11 cellular contexts compared by ENCODE assay signal in genomic region chr11:126147268-126148111, GRCh38.
DNase-seq lines count a peak whose midpoint lies in the region; ATAC-seq, FAIRE-seq and TF ChIP-seq lines count a peak whose summit lies in the region.
"Had no signal": no experiment of that assay in that cellular context is flagged by ENCODE, and none has a peak within 500 bp of the region (broad histone marks: within the 10 kb centered on the region; RNA-seq: fewer than 3 reads in every experiment).

No MANE protein-coding gene starts in this region.

- peaks cover 92% of the 10 kb centered on the region for H3K27me3 Mint-ChIP-seq in neural crest cell (ENCODE audit: low read depth)
- peaks cover 4% of the 10 kb centered on the region for H3K27me3 Mint-ChIP-seq in activated CD4-positive, alpha-beta memory T cell treated with anti-CD3 and anti-CD28 coated beads for 36 hours

- CTCF ChIA-PET in K562 (lab: Yijun Ruan, JAX; ENCODE audit: low intra/inter-chr PET ratio), result no interaction called here
- CTCF ChIA-PET in activated CD4-positive, alpha-beta memory T cell treated with anti-CD3 and anti-CD28 coated beads for 36 hours (lab: Charles Lee), result no interaction called here

- no peak overlapping the region for H3K9ac ChIP-seq in K562 (ENCODE audit: insufficient read depth in 1 of 2, low read depth in 2 of 2, low read length in 2 of 2)

- peak; percentile 44 for DNase-seq in Caki2 (ENCODE audit: low read depth)
- DNase-seq in K562 (ENCODE audit: extremely low read depth in 1 of 4, low spot score in 3 of 4), result no peak
- no peak for DNase-seq in neural crest cell (ENCODE audit: low read depth, low spot score)
- DNase-seq in activated CD4-positive, alpha-beta memory T cell treated with anti-CD3 and anti-CD28 coated beads for 36 hours, result no peak
- DNase-seq: NCI-H2171 had no signal

- FAIRE-seq in K562 (lab: Jason Lieb, UNC), result no peak

- no peak overlapping the region for H3K4me3 ChIP-seq in K562
- H3K4me3 ChIP-seq: coronary artery had no signal

- no TSS peak for BruUV-seq in K562 (replicated peaks; lab: Mats Ljungman, UMichigan)

- peaks cover 44% of the 10 kb centered on the region for H3K4me1 Mint-ChIP-seq in neural crest cell
- H3K4me1 Mint-ChIP-seq in activated CD4-positive, alpha-beta memory T cell treated with anti-CD3 and anti-CD28 coated beads for 36 hours (ENCODE audit: low read depth), result no peaks in the 10 kb centered on the region
- H3K4me1 Mint-ChIP-seq: IgD-negative memory B cell had no signal

- no peak overlapping the region for H3K27ac ChIP-seq in K562 (ENCODE audit: extremely low read depth, low read depth, low read length)
- H3K27ac ChIP-seq: coronary artery had no signal

- no peaks in the 10 kb centered on the region for H3K9me3 ChIP-seq in K562 (replicated peaks; ENCODE audit: control insufficient read depth, insufficient read depth, low read depth, low read length)

- TF ChIP-seq POLR2A in K562 (conservative IDR thresholded peaks at IDR 0.05), result no peak

- peak overlapping the region; percentile 19 for H3K4me3 Mint-ChIP-seq in neural crest cell
- H3K4me3 Mint-ChIP-seq in activated CD4-positive, alpha-beta memory T cell treated with anti-CD3 and anti-CD28 coated beads for 36 hours, result no peak overlapping the region
- H3K4me3 Mint-ChIP-seq: IgD-negative memory B cell had no signal

- H4K20me1 ChIP-seq in K562 (replicated peaks; ENCODE audit: control insufficient read depth, insufficient read depth, low read length), result peaks cover 4% of the 10 kb centered on the region; the same call in 1 of the 2 replicates

- 26% methylated on average over 11 of the region's 12 CpGs for WGBS in K562 (ENCODE audit: insufficient coverage, low coverage, missing lambda C conversion rate)

- no peaks in the 10 kb centered on the region for H3K4me1 ChIP-seq in K562 (replicated peaks in 1 of 2; ENCODE audit: control insufficient read depth in 2 of 2, insufficient read depth in 2 of 2, low read length in 2 of 2)

- TF ChIP-seq RAD21 in Ishikawa (IDR thresholded peaks at IDR 0.05; ENCODE audit: low read depth) (no peak), K562 (CRISPR knock-in tag; conservative IDR thresholded peaks at IDR 0.05 in 1 of 2, IDR thresholded peaks at IDR 0.05 in 1 of 2) (no peak)

- H3K36me3 ChIP-seq in K562 (ENCODE audit: control insufficient read depth, insufficient read depth, low read length), result no peaks in the 10 kb centered on the region

- TF ChIP-seq CTCF in K562 (IDR thresholded peaks at IDR 0.05 in 2 of 3, conservative IDR thresholded peaks at IDR 0.05 in 1 of 3; ENCODE audit: insufficient read depth in 2 of 3, low read depth in 1 of 3, low read length in 3 of 3) (no peak), neural crest cell (conservative IDR thresholded peaks at IDR 0.05) (no peak)

- no peaks in the 10 kb centered on the region for H3K79me2 ChIP-seq in K562 (ENCODE audit: control insufficient read depth, insufficient read depth, low read length)

- no peak overlapping the region for H2AFZ ChIP-seq in K562 (ENCODE audit: low read depth, low read length)

- no peaks in the 10 kb centered on the region for H3K9me1 ChIP-seq in K562 (ENCODE audit: control insufficient read depth, insufficient read depth, low read length)

- peaks cover 12 to 31% of the 10 kb centered on the region in 2 experiments; a peak in 4 of 5 replicates for H3K27me3 ChIP-seq in K562 (ENCODE audit: control insufficient read depth in 2 of 2, insufficient read depth in 2 of 2, low read length in 2 of 2)

- TF ChIP-seq EP300 in Ishikawa (IDR thresholded peaks at IDR 0.05; ENCODE audit: borderline replicate concordance) (no peak), K562 (IDR thresholded peaks at IDR 0.05; ENCODE audit: low read length) (no peak)

- H3K36me3 Mint-ChIP-seq in neural crest cell (ENCODE audit: low read depth), result peaks cover 4% of the 10 kb centered on the region
- H3K36me3 Mint-ChIP-seq in activated CD4-positive, alpha-beta memory T cell treated with anti-CD3 and anti-CD28 coated beads for 36 hours, result peaks cover 4% of the 10 kb centered on the region

- H3K9me3 Mint-ChIP-seq in neural crest cell, result peaks cover 5% of the 10 kb centered on the region
- peaks cover 12% of the 10 kb centered on the region for H3K9me3 Mint-ChIP-seq in activated CD4-positive, alpha-beta memory T cell treated with anti-CD3 and anti-CD28 coated beads for 36 hours

- peak; percentile 48; the same call in 2 of the 3 replicates for ATAC-seq in K562
- no peak for ATAC-seq in GM21447 (IDR thresholded peaks at IDR 0.05; ENCODE audit: unreplicated experiment)
- ATAC-seq in HG03196 (IDR thresholded peaks at IDR 0.05; ENCODE audit: unreplicated experiment), result no peak
- no peak for ATAC-seq in HG03025 (IDR thresholded peaks at IDR 0.05; ENCODE audit: low FRiP score, unreplicated experiment)

- POLR2A ChIA-PET in K562 (lab: Yijun Ruan, JAX), result no interaction called here
- POLR2A ChIA-PET in activated CD4-positive, alpha-beta memory T cell treated with anti-CD3 and anti-CD28 coated beads for 36 hours (lab: Charles Lee), result no interaction called here

- in situ Hi-C loops in Caki2 (cut with HindIII; ENCODE audit: low pct_unique_long_range_greater_than_20kb, low sequenced_read_pairs) (no loop called here), K562 (cut with MboI) (no loop called here)

- no peak overlapping the region for H3K27ac Mint-ChIP-seq in neural crest cell (ENCODE audit: unreplicated experiment)
- H3K27ac Mint-ChIP-seq in activated CD4-positive, alpha-beta memory T cell treated with anti-CD3 and anti-CD28 coated beads for 36 hours, result no peak overlapping the region
- H3K27ac Mint-ChIP-seq: IgD-negative memory B cell had no signal

- intact Hi-C loops in K562 (cut with micrococcal nuclease), result no loop called here
- intact Hi-C loops in activated CD4-positive, alpha-beta memory T cell treated with anti-CD3 and anti-CD28 coated beads for 36 hours (cut with micrococcal nuclease), result no loop called here

- no peak overlapping the region for H3K4me2 ChIP-seq in K562 (ENCODE audit: insufficient read depth, low read length)

TF ChIP-seq in Ishikawa, 13 proteins besides CTCF, POLR2A, EP300 and RAD21:
- no peak for TF ChIP-seq EGR1 (IDR thresholded peaks at IDR 0.05)
- TF ChIP-seq, protein P1, sequence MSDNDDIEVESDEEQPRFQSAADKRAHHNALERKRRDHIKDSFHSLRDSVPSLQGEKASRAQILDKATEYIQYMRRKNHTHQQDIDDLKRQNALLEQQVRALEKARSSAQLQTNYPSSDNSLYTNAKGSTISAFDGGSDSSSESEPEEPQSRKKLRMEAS (IDR thresholded peaks at IDR 0.05), result 0 out of 2 replicates have a peak, but pooled peaks have one; percentile 8
TF ChIP-seq in Ishikawa: peak in this region for 1.

TF ChIP-seq in K562, 482 proteins besides CTCF, POLR2A, EP300 and RAD21:
- TF ChIP-seq KDM1A (IDR thresholded peaks at IDR 0.05) (no peak), NR2C1 (IDR thresholded peaks at IDR 0.05) (0 out of 2 replicates have a peak, but pooled peaks have one; percentile 43), NR2C1 (tag; IDR thresholded peaks at IDR 0.05) (no peak), ZNF780A (CRISPR knock-in tag; IDR thresholded peaks at IDR 0.05) (no peak), POLR2AphosphoS2 (IDR thresholded peaks at IDR 0.05; ENCODE audit: low read length) (no peak), RREB1 (CRISPR knock-in tag; IDR thresholded peaks at IDR 0.05) (no peak), NR2C2 (CRISPR knock-in tag; IDR thresholded peaks at IDR 0.05) (no peak), NR2C2 (tag; IDR thresholded peaks at IDR 0.05) (0 out of 2 replicates have a peak, but pooled peaks have one; percentile 26), ASH1L (IDR thresholded peaks at IDR 0.05; ENCODE audit: borderline replicate concordance, low read depth, partially characterized antibody) (no peak), MAFK (IDR thresholded peaks at IDR 0.05; ENCODE audit: low read length) (no peak), ATF7 (IDR thresholded peaks at IDR 0.05) (no peak)
